8 cellular contexts compared by ENCODE assay signal in genomic region chr9:137085918-137086530, GRCh38. TPM values are rescaled to one million over a fixed set of nuclear protein-coding genes. Genes with fewer than 3 reads are reported as not detected.
DNase-seq lines count a peak whose midpoint lies in the region; ATAC-seq and TF ChIP-seq lines count a peak whose summit lies in the region.

No MANE protein-coding gene starts in this region.

- H3K4me1 ChIP-seq in PC-9 (replicated peaks; ENCODE audit: insufficient read depth) (peaks cover 39% of the 10 kb centered on the region), iPS-20b (ENCODE audit: insufficient read depth, low read length) (peaks cover 4% of the 10 kb centered on the region)

- CTCF ChIA-PET in Calu3 (lab: Charles Lee): interaction anchor here (0.6 to 1.3 kb wide), 8 partner anchors 15 to 753 kb away, joined by 3 to 12 read pairs (median 4); partner anchors contain the start of gene SAPCD2
- CTCF ChIA-PET in HEK293T (lab: Yijun Ruan, JAX): interaction anchor here (0.6 to 1.6 kb wide), 8 partner anchors 9 to 140 kb away, joined by 3 to 8 read pairs (median 4); partner anchors contain the start of genes ABCA2 and UAP1L1
- CTCF ChIA-PET in PC-9 (lab: Charles Lee): interaction anchor here (0.6 to 1.5 kb wide), 4 partner anchors 18 to 138 kb away, joined by 3 to 5 read pairs (median 3); no protein-coding TSS in a partner anchor

- H3K9me2 ChIP-seq in PC-9 (ENCODE audit: insufficient read depth): no peaks in the 10 kb centered on the region

- peak overlapping the region; percentile 92 for H3K27ac Mint-ChIP-seq in Calu3 (ENCODE audit: unreplicated experiment)

- H3K27me3 Mint-ChIP-seq in Calu3 (ENCODE audit: unreplicated experiment): no peaks in the 10 kb centered on the region

- no peak for ATAC-seq in HG03457 (IDR thresholded peaks at IDR 0.05; ENCODE audit: unreplicated experiment)

- H3K9me3 ChIP-seq in PC-9 (ENCODE audit: insufficient read depth, low read depth) (no peaks in the 10 kb centered on the region), iPS-20b (ENCODE audit: insufficient read depth, low read depth, low read length) (no peaks in the 10 kb centered on the region)

- peak overlapping the region; percentile 72; the same call in 1 of the 2 replicates for H3K9ac ChIP-seq in iPS-20b (ENCODE audit: low read depth, low read length)

- no peaks in the 10 kb centered on the region for H3K9me3 Mint-ChIP-seq in Calu3 (ENCODE audit: low read depth, unreplicated experiment)

- H3K36me3 ChIP-seq in PC-9 (ENCODE audit: low read depth): no peaks in the 10 kb centered on the region
- peaks cover 12% of the 10 kb centered on the region for H3K36me3 ChIP-seq in iPS-20b (ENCODE audit: insufficient read depth, low read depth, low read length)

- H3K27me3 ChIP-seq in PC-9 (ENCODE audit: insufficient read depth, low read depth) (no peaks in the 10 kb centered on the region), iPS-20b (ENCODE audit: insufficient read depth, low read length) (peaks cover 16% of the 10 kb centered on the region)

- H3K4me2 ChIP-seq in PC-9: peak overlapping the region; percentile 72

- peak overlapping the region; percentile 88 for H3K4me3 ChIP-seq in PC-9
- peak overlapping the region; percentile 88 for H3K4me3 ChIP-seq in iPS-20b (ENCODE audit: low read length)

- DNase-seq in Calu3: no peak
- no peak for DNase-seq in HEK293T (ENCODE audit: extremely low spot score)
- peak; percentile 40 to 54 for DNase-seq in PC-9
- peak; percentile 55 for DNase-seq in astrocyte of the hippocampus (ENCODE audit: low read depth, low spot score)
- peak; percentile 28 to 34 for DNase-seq in stimulated activated CD4-positive, alpha-beta T cell treated with anti-CD3 and anti-CD28 coated beads, Interleukin-2, amount 100 ng/mL, for 48 hours
- DNase-seq in NOMO-1 (lab: John Stamatoyannopoulos, UW; ENCODE audit: unreplicated experiment in 2 of 2): no peak

- peaks cover 14% of the 10 kb centered on the region for H3K79me2 ChIP-seq in PC-9 (ENCODE audit: low read depth)

- H3F3A ChIP-seq in PC-9 (ENCODE audit: insufficient read depth, low read depth): peaks cover 33% of the 10 kb centered on the region

- POLR2A ChIA-PET in HEK293T (lab: Yijun Ruan, JAX): interaction anchor here (0.7 to 2.4 kb wide), 24 partner anchors 9 to 311 kb away, joined by 3 to 27 read pairs (median 4); partner anchors contain the start of genes ANAPC2, LRRC26, RNF224 and SAPCD2
- POLR2A ChIA-PET in PC-9 (lab: Charles Lee; ENCODE audit: unreplicated experiment): interaction anchor here (0.5 to 2.1 kb wide), 10 partner anchors 15 to 831 kb away, joined by 3 to 20 read pairs (median 6); partner anchors contain the start of genes SAPCD2 and TUBB4B

- H4K20me1 ChIP-seq in PC-9 (ENCODE audit: insufficient read depth): 0 out of 2 replicates have a peak, but pooled peaks cover 4% of the 10 kb centered on the region

- TF ChIP-seq CTCF in Calu3 (IDR thresholded peaks at IDR 0.05; ENCODE audit: unreplicated experiment) (no peak), PC-9 (conservative IDR thresholded peaks at IDR 0.05) (no peak)

- peak overlapping the region; percentile 81 for H2AFZ ChIP-seq in PC-9

- BruUV-seq in Calu3 (replicated peaks; lab: Mats Ljungman, UMichigan): TSS peak; percentile 84
- TSS peak; percentile 83 for BruUV-seq in PC-9 (replicated peaks; lab: Mats Ljungman, UMichigan)

- H3K4me1 Mint-ChIP-seq in Calu3 (ENCODE audit: low read depth, unreplicated experiment): peaks cover 6% of the 10 kb centered on the region

- H3K4me3 Mint-ChIP-seq in Calu3 (ENCODE audit: low read depth, unreplicated experiment): peak overlapping the region; percentile 79

- intact Hi-C loops in Calu3 (cut with micrococcal nuclease; ENCODE audit: unreplicated experiment): no loop called here
- intact Hi-C loops in PC-9 (cut with micrococcal nuclease; ENCODE audit: unreplicated experiment): loop anchor here (1.0 kb wide), 1 partner anchor 16 kb away; the partner anchor contains the start of gene SAPCD2

- peaks cover 49% of the 10 kb centered on the region for H3K36me3 Mint-ChIP-seq in Calu3 (ENCODE audit: insufficient read depth, unreplicated experiment)

- H3K27ac ChIP-seq in PC-9: peak overlapping the region; percentile 80
- no peak overlapping the region for H3K27ac ChIP-seq in iPS-20b (ENCODE audit: low read length)

TF ChIP-seq in HEK293T, 16 proteins besides CTCF, POLR2A, EP300 and RAD21:
- no peak for TF ChIP-seq TARDBP (IDR thresholded peaks at IDR 0.05)
- no peak for TF ChIP-seq FOXK2 (IDR thresholded peaks at IDR 0.05)
- peak; percentile 38 for TF ChIP-seq L3MBTL2 (conservative IDR thresholded peaks at IDR 0.05)

RNA-seq across cellular contexts. Expression of gene MAN1B1, which starts 0.8 kb away (rescaled TPM):
- total RNA-seq in Calu3 (2022) (61.4 and 65.6 TPM in 2 replicates), PC-9 (2021) (79.3 and 107 TPM in 2 replicates)

RNA-seq across cellular contexts. Expression of gene UAP1L1, which starts 8.7 kb away (rescaled TPM):
- total RNA-seq in Calu3 (2022) (9.1 and 10.8 TPM in 2 replicates), PC-9 (2021) (9.9 and 14.7 TPM in 2 replicates)

RNA-seq across cellular contexts. Expression of gene SAPCD2, which starts 15.7 kb away (rescaled TPM):
- total RNA-seq in Calu3 (2022): 38.4 and 41.1 TPM in 2 replicates
- 46.9 and 50.3 TPM in 2 replicates for total RNA-seq in PC-9 (2021)

RNA-seq across cellular contexts. Expression of gene DPP7, which starts 28.5 kb away (rescaled TPM):
- total RNA-seq in Calu3 (2022): 51.6 and 76.8 TPM in 2 replicates
- 104 and 126 TPM in 2 replicates for total RNA-seq in PC-9 (2021)

RNA-seq across cellular contexts. Expression of gene ENTPD2, which starts 32.2 kb away (rescaled TPM):
- 3.8 and 5.8 TPM in 2 replicates for total RNA-seq in Calu3 (2022)
- 9.0 and 14.1 TPM in 2 replicates for total RNA-seq in PC-9 (2021)

Comparison
In these comparisons a context has a peak if more than half of its experiments do, and no peak if none do; other contexts are left out.
1. DNase-seq: peak in PC-9 (2 of 2), astrocyte of the hippocampus (single experiment) and stimulated activated CD4-positive, alpha-beta T cell treated with anti-CD3 and anti-CD28 coated beads, Interleukin-2, amount 100 ng/mL, for 48 hours (2 of 2); none in Calu3 (single experiment), HEK293T (single experiment) and NOMO-1 (0 of 2).